Comparison of ENCODE assay signal across 8 cellular contexts in the genomic region with DNA sequence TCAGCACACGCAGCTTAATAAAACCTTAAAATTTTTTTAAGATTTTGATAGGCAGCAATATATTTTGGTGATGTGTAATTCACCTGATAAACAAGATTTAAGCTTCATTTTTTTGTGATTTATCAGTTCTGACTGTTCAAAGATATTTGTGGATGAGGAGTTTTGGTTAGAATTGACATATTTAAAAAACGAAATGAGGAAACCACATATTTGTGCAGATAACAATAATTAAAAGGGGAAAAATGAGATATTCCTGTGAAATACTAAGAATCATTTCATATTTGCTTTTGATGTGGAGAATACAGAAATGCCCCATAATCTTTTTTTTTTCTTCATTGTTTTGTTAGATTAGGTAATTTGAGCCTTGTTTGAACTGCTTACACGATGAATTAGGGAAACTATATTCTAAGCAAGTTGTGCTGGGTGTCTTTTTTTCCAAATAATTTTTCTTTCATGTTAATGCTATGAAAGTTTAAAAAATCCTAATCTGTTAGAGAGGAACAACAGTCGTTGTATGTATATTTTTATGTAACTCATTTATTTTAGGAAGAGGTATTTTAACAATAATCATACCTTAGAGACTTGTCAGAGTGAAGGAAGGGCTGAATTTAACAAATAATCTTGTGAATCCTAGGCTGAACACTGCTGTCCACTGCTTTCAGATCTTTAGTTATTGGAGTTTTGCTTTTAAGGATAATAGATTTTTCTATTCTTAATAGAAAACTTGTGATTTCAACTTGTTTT. TPM values are rescaled to one million over a fixed set of nuclear protein-coding genes. Genes with fewer than 3 reads are reported as not detected.
DNase-seq lines count a peak whose midpoint lies in the region; ATAC-seq, FAIRE-seq and TF ChIP-seq lines count a peak whose summit lies in the region.

No MANE protein-coding gene starts in this region.

- no peaks in the 10 kb centered on the region for H3K27me3 ChIP-seq in sigmoid colon

- H3K27ac ChIP-seq in sigmoid colon = peak overlapping the region; percentile 97 to 99 (median 98)

- peak; percentile 76 for FAIRE-seq in GM19239 (lab: Jason Lieb, UNC)
- peak; percentile 45 for FAIRE-seq in RCC 7860 (lab: Jason Lieb, UNC)

- TF ChIP-seq POLR2A in erythroblast (IDR thresholded peaks at IDR 0.05; ENCODE audit: low read length) (no peak), sigmoid colon (IDR thresholded peaks at IDR 0.05) (no peak)

- 11 to 13% methylated on average over 4 of the region's 4 CpGs for WGBS in sigmoid colon, 2 donors

- no peaks in the 10 kb centered on the region for H3K9me3 ChIP-seq in sigmoid colon

- intact Hi-C loops in sigmoid colon (cut with DNase I) = loop anchor here (5.0 kb wide), 1 partner anchor 46 kb away; no protein-coding TSS in a partner anchor

- ATAC-seq in GM19452 (IDR thresholded peaks at IDR 0.05; ENCODE audit: unreplicated experiment) = no peak

- DNase-seq in GM19239 (ENCODE audit: insufficient read length, low spot score) = no peak
- no peak for DNase-seq in RCC 7860 (ENCODE audit: low spot score)
- peak; percentile 28 to 61 for DNase-seq in erythroblast (lab: John Stamatoyannopoulos, UW)
- DNase-seq in sigmoid colon = no peak
- no peak for DNase-seq in mucosa of gallbladder (ENCODE audit: low spot score)
- no peak for DNase-seq in HPDE6-E6E7 (ENCODE audit: extremely low spot score)
- no peak for DNase-seq in MV-4-11 (lab: John Stamatoyannopoulos, UW)

- peaks cover 3 to 59% (median 48%) of the 10 kb centered on the region in 4 donors for H3K4me1 ChIP-seq in sigmoid colon

- H3K36me3 ChIP-seq in sigmoid colon = no peaks in the 10 kb centered on the region

- no peak for TF ChIP-seq EP300 in sigmoid colon (IDR thresholded peaks at IDR 0.05)

- H3K4me3 ChIP-seq in sigmoid colon = peak overlapping the region; percentile 14 to 93 (median 92)

- TF ChIP-seq CTCF in sigmoid colon (IDR thresholded peaks at IDR 0.05) = no peak

RNA-seq across cellular contexts. Expression of a gene that starts 4.0 kb away (rescaled TPM):
- total RNA-seq in sigmoid colon = 100 to 1,000 TPM in 1 of 4 donors, 10 to 100 TPM in 3; 69.6 to 115 (median 78.8) TPM
- polyA plus RNA-seq in sigmoid colon = 10 to 100 TPM in 1 of 3 donors, 1 to 10 TPM in 2; 8.4 to 30.4 (median 8.6) TPM
- 101 TPM for total RNA-seq in mucosa of gallbladder

Comparison
In these comparisons a context has a peak if more than half of its experiments do, and no peak if none do; other contexts are left out.
1. DNase-seq: peak in erythroblast (2 of 2); none in GM19239 (single experiment), RCC 7860 (single experiment), sigmoid colon (single experiment), mucosa of gallbladder (single experiment), HPDE6-E6E7 (single experiment) and MV-4-11 (single experiment).